In the genomic region with DNA sequence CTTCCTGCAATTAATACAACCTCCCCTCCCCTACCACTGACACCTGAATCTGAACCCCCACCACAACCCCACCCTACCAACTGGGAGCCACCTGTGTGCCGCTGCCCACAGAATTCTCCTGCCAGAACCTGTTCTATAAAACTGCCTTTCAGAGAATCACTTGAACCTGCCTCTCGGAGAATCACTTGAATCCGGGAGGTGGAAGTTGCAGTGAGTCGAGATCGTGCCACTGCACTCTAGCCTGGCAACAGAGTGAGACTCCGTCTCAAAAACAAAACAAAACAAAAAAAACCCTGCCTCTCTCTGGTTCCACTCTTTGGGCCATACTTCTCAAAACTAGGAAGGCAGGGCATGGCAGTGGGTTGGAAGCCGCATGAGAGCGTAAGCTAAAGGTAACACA, we compare ENCODE assay signal across 1 cellular context.
TF ChIP-seq lines count a peak whose summit lies in the region.

No MANE protein-coding gene starts in this region.

TF ChIP-seq in GM23338, 12 proteins besides CTCF, POLR2A, EP300 and RAD21 (continued from another document):
- TF ChIP-seq, protein P1, sequence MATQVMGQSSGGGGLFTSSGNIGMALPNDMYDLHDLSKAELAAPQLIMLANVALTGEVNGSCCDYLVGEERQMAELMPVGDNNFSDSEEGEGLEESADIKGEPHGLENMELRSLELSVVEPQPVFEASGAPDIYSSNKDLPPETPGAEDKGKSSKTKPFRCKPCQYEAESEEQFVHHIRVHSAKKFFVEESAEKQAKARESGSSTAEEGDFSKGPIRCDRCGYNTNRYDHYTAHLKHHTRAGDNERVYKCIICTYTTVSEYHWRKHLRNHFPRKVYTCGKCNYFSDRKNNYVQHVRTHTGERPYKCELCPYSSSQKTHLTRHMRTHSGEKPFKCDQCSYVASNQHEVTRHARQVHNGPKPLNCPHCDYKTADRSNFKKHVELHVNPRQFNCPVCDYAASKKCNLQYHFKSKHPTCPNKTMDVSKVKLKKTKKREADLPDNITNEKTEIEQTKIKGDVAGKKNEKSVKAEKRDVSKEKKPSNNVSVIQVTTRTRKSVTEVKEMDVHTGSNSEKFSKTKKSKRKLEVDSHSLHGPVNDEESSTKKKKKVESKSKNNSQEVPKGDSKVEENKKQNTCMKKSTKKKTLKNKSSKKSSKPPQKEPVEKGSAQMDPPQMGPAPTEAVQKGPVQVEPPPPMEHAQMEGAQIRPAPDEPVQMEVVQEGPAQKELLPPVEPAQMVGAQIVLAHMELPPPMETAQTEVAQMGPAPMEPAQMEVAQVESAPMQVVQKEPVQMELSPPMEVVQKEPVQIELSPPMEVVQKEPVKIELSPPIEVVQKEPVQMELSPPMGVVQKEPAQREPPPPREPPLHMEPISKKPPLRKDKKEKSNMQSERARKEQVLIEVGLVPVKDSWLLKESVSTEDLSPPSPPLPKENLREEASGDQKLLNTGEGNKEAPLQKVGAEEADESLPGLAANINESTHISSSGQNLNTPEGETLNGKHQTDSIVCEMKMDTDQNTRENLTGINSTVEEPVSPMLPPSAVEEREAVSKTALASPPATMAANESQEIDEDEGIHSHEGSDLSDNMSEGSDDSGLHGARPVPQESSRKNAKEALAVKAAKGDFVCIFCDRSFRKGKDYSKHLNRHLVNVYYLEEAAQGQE (IDR thresholded peaks at IDR 0.05; ENCODE audit: unreplicated experiment), result no peak
- TF ChIP-seq NANOG (IDR thresholded peaks at IDR 0.05; ENCODE audit: borderline replicate concordance), result no peak
- TF ChIP-seq, protein P2, sequence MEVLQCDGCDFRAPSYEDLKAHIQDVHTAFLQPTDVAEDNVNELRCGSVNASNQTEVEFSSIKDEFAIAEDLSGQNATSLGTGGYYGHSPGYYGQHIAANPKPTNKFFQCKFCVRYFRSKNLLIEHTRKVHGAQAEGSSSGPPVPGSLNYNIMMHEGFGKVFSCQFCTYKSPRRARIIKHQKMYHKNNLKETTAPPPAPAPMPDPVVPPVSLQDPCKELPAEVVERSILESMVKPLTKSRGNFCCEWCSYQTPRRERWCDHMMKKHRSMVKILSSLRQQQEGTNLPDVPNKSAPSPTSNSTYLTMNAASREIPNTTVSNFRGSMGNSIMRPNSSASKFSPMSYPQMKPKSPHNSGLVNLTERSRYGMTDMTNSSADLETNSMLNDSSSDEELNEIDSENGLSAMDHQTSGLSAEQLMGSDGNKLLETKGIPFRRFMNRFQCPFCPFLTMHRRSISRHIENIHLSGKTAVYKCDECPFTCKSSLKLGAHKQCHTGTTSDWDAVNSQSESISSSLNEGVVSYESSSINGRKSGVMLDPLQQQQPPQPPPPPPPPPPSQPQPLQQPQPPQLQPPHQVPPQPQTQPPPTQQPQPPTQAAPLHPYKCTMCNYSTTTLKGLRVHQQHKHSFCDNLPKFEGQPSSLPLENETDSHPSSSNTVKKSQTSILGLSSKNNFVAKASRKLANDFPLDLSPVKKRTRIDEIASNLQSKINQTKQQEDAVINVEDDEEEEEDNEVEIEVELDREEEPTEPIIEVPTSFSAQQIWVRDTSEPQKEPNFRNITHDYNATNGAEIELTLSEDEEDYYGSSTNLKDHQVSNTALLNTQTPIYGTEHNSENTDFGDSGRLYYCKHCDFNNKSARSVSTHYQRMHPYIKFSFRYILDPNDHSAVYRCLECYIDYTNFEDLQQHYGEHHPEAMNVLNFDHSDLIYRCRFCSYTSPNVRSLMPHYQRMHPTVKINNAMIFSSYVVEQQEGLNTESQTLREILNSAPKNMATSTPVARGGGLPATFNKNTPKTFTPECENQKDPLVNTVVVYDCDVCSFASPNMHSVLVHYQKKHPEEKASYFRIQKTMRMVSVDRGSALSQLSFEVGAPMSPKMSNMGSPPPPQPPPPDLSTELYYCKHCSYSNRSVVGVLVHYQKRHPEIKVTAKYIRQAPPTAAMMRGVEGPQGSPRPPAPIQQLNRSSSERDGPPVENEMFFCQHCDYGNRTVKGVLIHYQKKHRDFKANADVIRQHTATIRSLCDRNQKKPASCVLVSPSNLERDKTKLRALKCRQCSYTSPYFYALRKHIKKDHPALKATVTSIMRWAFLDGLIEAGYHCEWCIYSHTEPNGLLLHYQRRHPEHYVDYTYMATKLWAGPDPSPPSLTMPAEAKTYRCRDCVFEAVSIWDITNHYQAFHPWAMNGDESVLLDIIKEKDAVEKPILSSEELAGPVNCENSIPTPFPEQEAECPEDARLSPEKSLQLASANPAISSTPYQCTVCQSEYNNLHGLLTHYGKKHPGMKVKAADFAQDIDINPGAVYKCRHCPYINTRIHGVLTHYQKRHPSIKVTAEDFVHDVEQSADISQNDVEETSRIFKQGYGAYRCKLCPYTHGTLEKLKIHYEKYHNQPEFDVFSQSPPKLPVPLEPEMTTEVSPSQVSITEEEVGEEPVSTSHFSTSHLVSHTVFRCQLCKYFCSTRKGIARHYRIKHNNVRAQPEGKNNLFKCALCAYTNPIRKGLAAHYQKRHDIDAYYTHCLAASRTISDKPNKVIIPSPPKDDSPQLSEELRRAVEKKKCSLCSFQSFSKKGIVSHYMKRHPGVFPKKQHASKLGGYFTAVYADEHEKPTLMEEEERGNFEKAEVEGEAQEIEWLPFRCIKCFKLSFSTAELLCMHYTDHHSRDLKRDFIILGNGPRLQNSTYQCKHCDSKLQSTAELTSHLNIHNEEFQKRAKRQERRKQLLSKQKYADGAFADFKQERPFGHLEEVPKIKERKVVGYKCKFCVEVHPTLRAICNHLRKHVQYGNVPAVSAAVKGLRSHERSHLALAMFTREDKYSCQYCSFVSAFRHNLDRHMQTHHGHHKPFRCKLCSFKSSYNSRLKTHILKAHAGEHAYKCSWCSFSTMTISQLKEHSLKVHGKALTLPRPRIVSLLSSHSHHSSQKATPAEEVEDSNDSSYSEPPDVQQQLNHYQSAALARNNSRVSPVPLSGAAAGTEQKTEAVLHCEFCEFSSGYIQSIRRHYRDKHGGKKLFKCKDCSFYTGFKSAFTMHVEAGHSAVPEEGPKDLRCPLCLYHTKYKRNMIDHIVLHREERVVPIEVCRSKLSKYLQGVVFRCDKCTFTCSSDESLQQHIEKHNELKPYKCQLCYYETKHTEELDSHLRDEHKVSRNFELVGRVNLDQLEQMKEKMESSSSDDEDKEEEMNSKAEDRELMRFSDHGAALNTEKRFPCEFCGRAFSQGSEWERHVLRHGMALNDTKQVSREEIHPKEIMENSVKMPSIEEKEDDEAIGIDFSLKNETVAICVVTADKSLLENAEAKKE (CRISPR knock-in tag; IDR thresholded peaks at IDR 0.05), result no peak
- no peak for TF ChIP-seq CREB1 (CRISPR knock-in tag; IDR thresholded peaks at IDR 0.05; ENCODE audit: low read depth)
- TF ChIP-seq EZH2 (IDR thresholded peaks at IDR 0.05; ENCODE audit: low read depth, unreplicated experiment), result no peak
- TF ChIP-seq, protein P3, sequence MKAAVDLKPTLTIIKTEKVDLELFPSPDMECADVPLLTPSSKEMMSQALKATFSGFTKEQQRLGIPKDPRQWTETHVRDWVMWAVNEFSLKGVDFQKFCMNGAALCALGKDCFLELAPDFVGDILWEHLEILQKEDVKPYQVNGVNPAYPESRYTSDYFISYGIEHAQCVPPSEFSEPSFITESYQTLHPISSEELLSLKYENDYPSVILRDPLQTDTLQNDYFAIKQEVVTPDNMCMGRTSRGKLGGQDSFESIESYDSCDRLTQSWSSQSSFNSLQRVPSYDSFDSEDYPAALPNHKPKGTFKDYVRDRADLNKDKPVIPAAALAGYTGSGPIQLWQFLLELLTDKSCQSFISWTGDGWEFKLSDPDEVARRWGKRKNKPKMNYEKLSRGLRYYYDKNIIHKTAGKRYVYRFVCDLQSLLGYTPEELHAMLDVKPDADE (IDR thresholded peaks at IDR 0.05), result no peak
- no peak for TF ChIP-seq ZNF331 (CRISPR knock-in tag; IDR thresholded peaks at IDR 0.05; ENCODE audit: low read depth)
- no peak for TF ChIP-seq EZH2phosphoT487 (IDR thresholded peaks at IDR 0.05; ENCODE audit: unreplicated experiment)
